ENCODE assay signal across 1 cellular context in genomic region chr15:63197626-63198025, GRCh38.
TF ChIP-seq lines count a peak whose summit lies in the region.

No MANE protein-coding gene starts in this region.

TF ChIP-seq in GM23338, 12 proteins besides CTCF, POLR2A, EP300 and RAD21:
- no peak for TF ChIP-seq REST (IDR thresholded peaks at IDR 0.05; ENCODE audit: unreplicated experiment)
- TF ChIP-seq JUNB (IDR thresholded peaks at IDR 0.05; ENCODE audit: unreplicated experiment), result no peak
- no peak for TF ChIP-seq ETS1 (IDR thresholded peaks at IDR 0.05)
- no peak for TF ChIP-seq EZH2phosphoT487 (IDR thresholded peaks at IDR 0.05; ENCODE audit: unreplicated experiment)
- no peak for TF ChIP-seq ZNF462 (CRISPR knock-in tag; IDR thresholded peaks at IDR 0.05)
- TF ChIP-seq ZNF331 (CRISPR knock-in tag; IDR thresholded peaks at IDR 0.05; ENCODE audit: low read depth), result no peak
- no peak for TF ChIP-seq CREB1 (CRISPR knock-in tag; IDR thresholded peaks at IDR 0.05; ENCODE audit: low read depth)
- no peak for TF ChIP-seq STAT1 (IDR thresholded peaks at IDR 0.05; ENCODE audit: unreplicated experiment)
- TF ChIP-seq POLR2AphosphoS5 (IDR thresholded peaks at IDR 0.05; ENCODE audit: low read depth), result no peak
- no peak for TF ChIP-seq NANOG (IDR thresholded peaks at IDR 0.05; ENCODE audit: borderline replicate concordance)
- no peak for TF ChIP-seq EZH2 (IDR thresholded peaks at IDR 0.05; ENCODE audit: low read depth, unreplicated experiment)
- TF ChIP-seq ZNF114 (CRISPR knock-in tag; IDR thresholded peaks at IDR 0.05), result no peak
